In the genomic region with DNA sequence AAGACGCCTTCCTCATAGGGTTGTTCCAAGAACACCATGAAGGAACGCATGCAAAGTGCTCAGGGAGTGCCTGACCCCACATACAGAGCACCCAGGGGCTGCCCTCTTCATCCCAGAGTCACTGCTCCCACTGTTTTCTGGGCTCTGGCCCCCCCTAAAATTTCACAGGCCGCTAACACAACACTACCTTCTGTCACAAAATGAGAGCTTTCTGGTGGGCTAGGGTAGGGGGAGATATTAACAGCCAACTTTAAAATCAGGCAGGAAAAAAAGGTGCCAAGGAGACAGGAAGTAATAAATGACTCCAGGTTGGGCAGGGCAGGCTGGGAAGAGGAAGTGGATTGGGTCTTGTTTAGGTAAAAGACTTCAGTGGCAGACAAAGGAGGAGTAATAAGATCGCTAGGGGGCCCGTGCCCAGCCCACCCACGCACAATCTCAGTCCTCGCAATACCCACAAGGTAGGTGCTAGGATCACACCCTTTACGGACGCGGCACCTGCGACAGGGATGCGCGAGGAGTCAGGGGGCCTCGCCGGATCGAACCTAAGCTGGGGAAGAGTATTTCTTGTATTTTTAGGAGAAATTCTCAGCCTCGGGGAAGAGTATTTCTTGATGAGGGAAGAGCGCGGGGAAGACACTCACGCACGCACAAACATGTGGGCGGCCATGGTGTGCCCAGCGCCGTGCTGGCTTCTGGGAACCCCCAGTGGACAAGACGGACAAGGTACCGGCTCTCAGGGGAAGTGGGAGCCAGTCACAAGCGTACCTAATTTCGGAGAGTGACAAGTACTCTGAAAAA, we compare ENCODE assay signal across 7 cellular contexts. TPM values are rescaled to one million over a fixed set of nuclear protein-coding genes. Genes with fewer than 3 reads are reported as not detected.
DNase-seq lines count a peak whose midpoint lies in the region; ATAC-seq, FAIRE-seq and TF ChIP-seq lines count a peak whose summit lies in the region.

No MANE protein-coding gene starts in this region.

- H3K79me2 ChIP-seq in GM23338 (replicated peaks; ENCODE audit: insufficient read depth), result peaks cover 33% of the 10 kb centered on the region
- peaks cover 27% of the 10 kb centered on the region for H3K79me2 ChIP-seq in endothelial cell of umbilical vein (ENCODE audit: control insufficient read depth, insufficient read depth, low read length)

- H3K4me3 Mint-ChIP-seq in GM23338, result peak overlapping the region; percentile 75

- 0 out of 2 replicates have a peak, but pooled peaks cover 3% of the 10 kb centered on the region for H3K9me2 ChIP-seq in GM23338 (ENCODE audit: insufficient read depth)

- H3K27me3 ChIP-seq in GM23338 (ENCODE audit: insufficient read depth) (no peaks in the 10 kb centered on the region; the same call in 1 of the 2 replicates), endothelial cell of umbilical vein (ENCODE audit: control insufficient read depth in 2 of 2, insufficient read depth in 2 of 2, low read length in 2 of 2) (no peaks in the 10 kb centered on the region), neuron (ENCODE audit: insufficient read depth, low read length) (no peaks in the 10 kb centered on the region)

- H3K27ac ChIP-seq in GM23338 (ENCODE audit: low read depth), result peak overlapping the region; percentile 92
- H3K27ac ChIP-seq in RWPE1, result peak overlapping the region; percentile 77
- peak overlapping the region; percentile 9 for H3K27ac ChIP-seq in endothelial cell of umbilical vein (ENCODE audit: insufficient read depth, low read depth, low read length)

- peaks cover 6% of the 10 kb centered on the region; the same call in 2 of the 3 replicates for H3K36me3 Mint-ChIP-seq in GM23338 (ENCODE audit: low read depth)

- H3K27ac Mint-ChIP-seq in GM23338, result peak overlapping the region; percentile 93

- H2AFZ ChIP-seq in GM23338 (peak overlapping the region; percentile 98), endothelial cell of umbilical vein (ENCODE audit: low read depth, low read length) (peak overlapping the region; percentile 85), neuron (ENCODE audit: low read depth, low read length) (peak overlapping the region; percentile 74)

- H4K20me1 ChIP-seq in GM23338 (replicated peaks; ENCODE audit: insufficient read depth), result peaks cover 12% of the 10 kb centered on the region
- no peaks in the 10 kb centered on the region for H4K20me1 ChIP-seq in endothelial cell of umbilical vein (replicated peaks; ENCODE audit: control insufficient read depth, extremely low read depth, insufficient read depth, low read length)

- no peak for FAIRE-seq in endothelial cell of umbilical vein (lab: Jason Lieb, UNC)

- dilution Hi-C loops in endothelial cell of umbilical vein (cut with MboI; ENCODE audit: extremely low pct_ligation_motif_present, low sequenced_read_pairs), result no loop called here

- no peaks in the 10 kb centered on the region for H3K9me3 Mint-ChIP-seq in GM23338

- CTCF ChIA-PET in RWPE1 (lab: Yijun Ruan, JAX) (no interaction called here), endothelial cell of umbilical vein (lab: Charles Lee) (interaction anchor here (1.1 to 1.3 kb wide), 2 partner anchors 9 to 33 kb away, joined by 3 to 4 read pairs; no protein-coding TSS in a partner anchor)

- peak; percentile 1 for ATAC-seq in GM23338

- no peak for TF ChIP-seq POLR2A in endothelial cell of umbilical vein (IDR thresholded peaks at IDR 0.05; ENCODE audit: low read depth, low read length)

- POLR2A ChIA-PET in RWPE1 (lab: Yijun Ruan, JAX; ENCODE audit: low non-redundant PET), result no interaction called here
- POLR2A ChIA-PET in endothelial cell of umbilical vein (lab: Charles Lee), result no interaction called here

- TF ChIP-seq CTCF in GM23338 (conservative IDR thresholded peaks at IDR 0.05; ENCODE audit: low read depth in 2 of 2), result no peak
- TF ChIP-seq CTCF in RWPE1 (conservative IDR thresholded peaks at IDR 0.05; ENCODE audit: low read depth), result no peak
- TF ChIP-seq CTCF in endothelial cell of umbilical vein (IDR thresholded peaks at IDR 0.05; ENCODE audit: extremely low read depth in 1 of 2, insufficient read depth in 1 of 2, low read depth in 1 of 2, low read length in 2 of 2), result no peak

- peaks cover 14% of the 10 kb centered on the region for H3F3A ChIP-seq in GM23338 (replicated peaks; ENCODE audit: low read depth)

- H3K4me2 ChIP-seq in GM23338 (peak overlapping the region; percentile 79), endothelial cell of umbilical vein (ENCODE audit: insufficient read depth, low read length) (peak overlapping the region; percentile 29)

- peak overlapping the region; percentile 27 for H3K9ac ChIP-seq in endothelial cell of umbilical vein (replicated peaks; ENCODE audit: extremely low read depth, insufficient read depth, low read length)

- H3K36me3 ChIP-seq in GM23338 (ENCODE audit: insufficient read depth) (no peaks in the 10 kb centered on the region), endothelial cell of umbilical vein (ENCODE audit: control insufficient read depth in 2 of 2, extremely low read depth in 1 of 2, insufficient read depth in 2 of 2, low read length in 2 of 2) (no peaks in the 10 kb centered on the region), neuron (ENCODE audit: insufficient read depth, low read length) (no peaks in the 10 kb centered on the region)

- DNase-seq in GM23338 (ENCODE audit: low spot score), result peak; percentile 37
- no peak for DNase-seq in RWPE1 (ENCODE audit: low spot score)
- DNase-seq in endothelial cell of umbilical vein (ENCODE audit: low read depth, low spot score), result no peak
- no peak for DNase-seq in H4 (ENCODE audit: low spot score)
- DNase-seq in activated gamma-delta T cell treated with Interleukin-2 at 50 U/mL for 16 hours, result no peak
- no peak for DNase-seq in NCI-H128 (lab: John Stamatoyannopoulos, UW; ENCODE audit: unreplicated experiment)

- BruUV-seq in endothelial cell of umbilical vein (replicated peaks; lab: Mats Ljungman, UMichigan), result no TSS peak

- H3K9me3 ChIP-seq in endothelial cell of umbilical vein (replicated peaks; ENCODE audit: control insufficient read depth, insufficient read depth, low read length) (no peaks in the 10 kb centered on the region), neuron (ENCODE audit: low read length) (no peaks in the 10 kb centered on the region)

- no peaks in the 10 kb centered on the region for H3K9me1 ChIP-seq in endothelial cell of umbilical vein (replicated peaks; ENCODE audit: control insufficient read depth, extremely low read depth, insufficient read depth, low read length)

- peak overlapping the region; percentile 95 for H3K4me3 ChIP-seq in GM23338
- H3K4me3 ChIP-seq in endothelial cell of umbilical vein (replicated peaks in 1 of 3; ENCODE audit: insufficient read depth in 1 of 3, low read depth in 1 of 3, low read length in 3 of 3), result peak overlapping the region in 2 of 3 experiments; percentile 7 to 98
- H3K4me3 ChIP-seq in neuron (ENCODE audit: low read length), result peak overlapping the region; percentile 57

- peaks cover 30% of the 10 kb centered on the region for H3K4me1 Mint-ChIP-seq in GM23338

- H3K27me3 Mint-ChIP-seq in GM23338 (ENCODE audit: insufficient read depth, low read depth, poor library complexity), result peaks cover 21% of the 10 kb centered on the region

- intact Hi-C loops in endothelial cell of umbilical vein (cut with micrococcal nuclease), result loop anchor here (1.0 kb wide), 4 partner anchors 9 to 126 kb away; partner anchors contain the start of genes RIBC2 and SMC1B

- H3K4me1 ChIP-seq in GM23338 (ENCODE audit: insufficient read depth) (peaks cover 20% of the 10 kb centered on the region), endothelial cell of umbilical vein (ENCODE audit: control insufficient read depth, extremely low read depth, insufficient read depth, low read length) (peaks cover 18% of the 10 kb centered on the region), neuron (ENCODE audit: insufficient read depth, low read length) (peaks cover 15% of the 10 kb centered on the region)

TF ChIP-seq in GM23338, 12 proteins besides CTCF, POLR2A, EP300 and RAD21 (continues in another document):
- no peak for TF ChIP-seq ZNF114 (CRISPR knock-in tag; IDR thresholded peaks at IDR 0.05)
- TF ChIP-seq CREB1 (CRISPR knock-in tag; IDR thresholded peaks at IDR 0.05; ENCODE audit: low read depth), result no peak
- no peak for TF ChIP-seq EZH2 (IDR thresholded peaks at IDR 0.05; ENCODE audit: low read depth, unreplicated experiment)

TF ChIP-seq in endothelial cell of umbilical vein, 7 proteins besides CTCF, POLR2A, EP300 and RAD21:
- no peak for TF ChIP-seq FOS (IDR thresholded peaks at IDR 0.05; ENCODE audit: borderline replicate concordance, insufficient read depth, low read length)
- TF ChIP-seq MAX (IDR thresholded peaks at IDR 0.05; ENCODE audit: insufficient read depth, insufficient read length), result no peak
- no peak for TF ChIP-seq GATA2 (IDR thresholded peaks at IDR 0.05; ENCODE audit: insufficient read depth, insufficient read length, low read depth, low read length)

RNA-seq across cellular contexts. Expression of gene FAM118A, which starts 0.9 kb away (rescaled TPM):
- 20.3 and 22.0 TPM in 2 replicates for total RNA-seq in GM23338 (2014; rRNA removed; shearing (Covaris generic))
- polyA plus RNA-seq in GM23338 (2016; fragmentation: Nextera tagmentation; extraction: Ambion mirVana) (9.8 and 11.9 TPM in 2 replicates), endothelial cell of umbilical vein (19.2 and 25.6 TPM in 2 replicates)
- total RNA-seq in endothelial cell of umbilical vein, result 20.2 and 44.2 TPM in 2 replicates
- polyA plus RNA-seq in endothelial cell of umbilical vein (2011; cell fraction: cytosol; rRNA removed), result 20.2 and 23.6 TPM in 2 replicates
- 89.7 and 94.0 TPM in 2 replicates for polyA plus RNA-seq in endothelial cell of umbilical vein (2011; cell fraction: nucleus; rRNA removed)
- polyA plus RNA-seq in endothelial cell of umbilical vein (2012), result 71.2 and 114 TPM in 2 replicates
- 56.6 and 57.8 TPM in 2 replicates for polyA minus RNA-seq in endothelial cell of umbilical vein
- 9.1 TPM for polyA minus RNA-seq in endothelial cell of umbilical vein (2011; cell fraction: cytosol; rRNA and poly(A)+ RNA removed)
- polyA minus RNA-seq in endothelial cell of umbilical vein (2011; cell fraction: nucleus; rRNA and poly(A)+ RNA removed), result 40.2 and 54.7 TPM in 2 replicates
- 6.5 and 9.4 TPM in 2 replicates for total RNA-seq in H4 (2014; rRNA removed; shearing (Covaris generic))

RNA-seq across cellular contexts. Expression of gene UPK3A, which starts 24.1 kb away (rescaled TPM):
- 0.89 TPM in 1 of 2 replicates, not detected in the other for total RNA-seq in GM23338 (2014; rRNA removed; shearing (Covaris generic))
- 0.47 and 1.1 TPM in 2 replicates for polyA plus RNA-seq in GM23338 (2016; fragmentation: Nextera tagmentation; extraction: Ambion mirVana)
- total RNA-seq in endothelial cell of umbilical vein, result not detected in 2 replicates
- polyA plus RNA-seq in endothelial cell of umbilical vein, result not detected in 2 replicates
- polyA plus RNA-seq in endothelial cell of umbilical vein (2011; cell fraction: cytosol; rRNA removed), result not detected in 2 replicates
- polyA plus RNA-seq in endothelial cell of umbilical vein (2011; cell fraction: nucleus; rRNA removed), result not detected in 2 replicates
- not detected in 2 replicates for polyA plus RNA-seq in endothelial cell of umbilical vein (2012)
- not detected in 2 replicates for polyA minus RNA-seq in endothelial cell of umbilical vein
- polyA minus RNA-seq in endothelial cell of umbilical vein (2011; cell fraction: cytosol; rRNA and poly(A)+ RNA removed), result not detected
- not detected in 2 replicates for polyA minus RNA-seq in endothelial cell of umbilical vein (2011; cell fraction: nucleus; rRNA and poly(A)+ RNA removed)
- total RNA-seq in H4 (2014; rRNA removed; shearing (Covaris generic)), result not detected in 2 replicates

Comparison
In these comparisons a context has a peak if more than half of its experiments do, and no peak if none do; other contexts are left out.
1. H3K27ac ChIP-seq: peak in every context shown above with its lines; median percentile 92 in GM23338; 77 in RWPE1; 9 in endothelial cell of umbilical vein.